Comparison of ENCODE assay signal across 11 cellular contexts in genomic region chr6:111832833-111833418, GRCh38. TPM values are rescaled to one million over a fixed set of nuclear protein-coding genes. Genes with fewer than 3 reads are reported as not detected.
DNase-seq lines count a peak whose midpoint lies in the region; ATAC-seq lines count a peak whose summit lies in the region.
"Had no signal": no experiment of that assay in that cellular context is flagged by ENCODE, and none has a peak within 500 bp of the region (broad histone marks: within the 10 kb centered on the region; RNA-seq: fewer than 3 reads in every experiment).

No MANE protein-coding gene starts in this region.

- H3K4me1 Mint-ChIP-seq in activated T-cell treated with anti-CD3 and anti-CD28 coated beads, Interleukin-2, amount 50 U/mL, for 4 hours (ENCODE audit: low read depth), result peaks cover 83% of the 10 kb centered on the region
- peaks cover 77% of the 10 kb centered on the region for H3K4me1 Mint-ChIP-seq in activated T-helper 2 cell treated with anti-CD3 and anti-CD28 coated beads, Interferon-gamma antibody, Interleukin-2, Interleukin-4, amounts not matched to agents 10 μg/mL and 5 μg/mL and 100 μg/mL, durations not matched to agents 14 hours and 24 hours and 36 hours (ENCODE audit: low read depth)
- H3K4me1 Mint-ChIP-seq in stimulated activated effector memory CD8-positive, alpha-beta T cell treated with anti-CD3 and anti-CD28 coated beads, Interleukin-12 subunit alpha, Interleukin-12 subunit beta, amount 100 ng/mL, for 72 hours, result peaks cover 76% of the 10 kb centered on the region

- no peak for DNase-seq in activated T-cell treated with anti-CD3 and anti-CD28 coated beads, Interleukin-2, amount 50 U/mL, for 4 hours
- DNase-seq in activated T-cell treated with anti-CD3 and anti-CD28 coated beads, Interleukin-2, amount 50 U/mL, for 1 hour, result no peak
- DNase-seq in activated T-helper 2 cell treated with anti-CD3 and anti-CD28 coated beads, Interferon-gamma antibody, Interleukin-2, Interleukin-4, amounts not matched to agents 10 μg/mL and 5 μg/mL and 100 μg/mL, durations not matched to agents 14 hours and 24 hours and 36 hours (ENCODE audit: low spot score), result no peak
- DNase-seq in stimulated activated effector memory CD8-positive, alpha-beta T cell treated with anti-CD3 and anti-CD28 coated beads, Interleukin-12 subunit alpha, Interleukin-12 subunit beta, amount 100 ng/mL, for 72 hours (ENCODE audit: low spot score in 2 of 2), result no peak
- DNase-seq in NCI-H1417 (lab: John Stamatoyannopoulos, UW), result no peak
- DNase-seq in Ammon's horn (ENCODE audit: low spot score), result no peak
- DNase-seq: activated CD4-positive, alpha-beta T cell treated with anti-CD3 and anti-CD28 coated beads, Interleukin-2, amount 50 U/mL, for 1 hour; stimulated activated CD4-positive, alpha-beta T cell treated with anti-CD3 and anti-CD28 coated beads, Interleukin-2, amount 100 ng/mL, for 24 hours had no signal

- intact Hi-C loops in activated T-helper 2 cell treated with anti-CD3 and anti-CD28 coated beads, Interferon-gamma antibody, Interleukin-2, Interleukin-4, amounts not matched to agents 10 μg/mL and 5 μg/mL and 100 μg/mL, durations not matched to agents 14 hours and 24 hours and 36 hours (cut with micrococcal nuclease), result loop anchor here (1.0 kb wide), 1 partner anchor 9 kb away; no protein-coding TSS in a partner anchor

- peak; percentile 4 to 6 for ATAC-seq in activated T-cell treated with anti-CD3 and anti-CD28 coated beads, Interleukin-2, amount 50 U/mL, for 4 hours
- ATAC-seq in HG02798 (IDR thresholded peaks at IDR 0.05; ENCODE audit: poor library complexity, unreplicated experiment) (peak; percentile 47), HG03280 (IDR thresholded peaks at IDR 0.05; ENCODE audit: unreplicated experiment) (no peak)
- ATAC-seq in stimulated activated effector memory CD8-positive, alpha-beta T cell treated with anti-CD3 and anti-CD28 coated beads, Interleukin-12 subunit alpha, Interleukin-12 subunit beta, amount 100 ng/mL, for 72 hours, result no peak

- H3K4me3 Mint-ChIP-seq in activated T-cell treated with anti-CD3 and anti-CD28 coated beads, Interleukin-2, amount 50 U/mL, for 4 hours, result peak overlapping the region; percentile 64
- peak overlapping the region; percentile 19 for H3K4me3 Mint-ChIP-seq in activated T-helper 2 cell treated with anti-CD3 and anti-CD28 coated beads, Interferon-gamma antibody, Interleukin-2, Interleukin-4, amounts not matched to agents 10 μg/mL and 5 μg/mL and 100 μg/mL, durations not matched to agents 14 hours and 24 hours and 36 hours (ENCODE audit: low read depth)
- peak overlapping the region; percentile 59 for H3K4me3 Mint-ChIP-seq in stimulated activated effector memory CD8-positive, alpha-beta T cell treated with anti-CD3 and anti-CD28 coated beads, Interleukin-12 subunit alpha, Interleukin-12 subunit beta, amount 100 ng/mL, for 72 hours
- H3K4me3 Mint-ChIP-seq: nephron had no signal

- H3K36me3 Mint-ChIP-seq in activated T-cell treated with anti-CD3 and anti-CD28 coated beads, Interleukin-2, amount 50 U/mL, for 4 hours (ENCODE audit: insufficient read depth), result peaks cover 59% of the 10 kb centered on the region
- H3K36me3 Mint-ChIP-seq in activated T-helper 2 cell treated with anti-CD3 and anti-CD28 coated beads, Interferon-gamma antibody, Interleukin-2, Interleukin-4, amounts not matched to agents 10 μg/mL and 5 μg/mL and 100 μg/mL, durations not matched to agents 14 hours and 24 hours and 36 hours (ENCODE audit: low read depth), result peaks cover 84% of the 10 kb centered on the region
- H3K36me3 Mint-ChIP-seq in stimulated activated effector memory CD8-positive, alpha-beta T cell treated with anti-CD3 and anti-CD28 coated beads, Interleukin-12 subunit alpha, Interleukin-12 subunit beta, amount 100 ng/mL, for 72 hours, result peaks cover 84% of the 10 kb centered on the region

- H3K27ac Mint-ChIP-seq in activated T-helper 2 cell treated with anti-CD3 and anti-CD28 coated beads, Interferon-gamma antibody, Interleukin-2, Interleukin-4, amounts not matched to agents 10 μg/mL and 5 μg/mL and 100 μg/mL, durations not matched to agents 14 hours and 24 hours and 36 hours, result peak overlapping the region; percentile 86
- peak overlapping the region; percentile 32 for H3K27ac Mint-ChIP-seq in stimulated activated effector memory CD8-positive, alpha-beta T cell treated with anti-CD3 and anti-CD28 coated beads, Interleukin-12 subunit alpha, Interleukin-12 subunit beta, amount 100 ng/mL, for 72 hours
- H3K27ac Mint-ChIP-seq: nephron had no signal

- no peaks in the 10 kb centered on the region for H3K27me3 Mint-ChIP-seq in activated T-cell treated with anti-CD3 and anti-CD28 coated beads, Interleukin-2, amount 50 U/mL, for 4 hours (ENCODE audit: low read depth)
- H3K27me3 Mint-ChIP-seq in activated T-helper 2 cell treated with anti-CD3 and anti-CD28 coated beads, Interferon-gamma antibody, Interleukin-2, Interleukin-4, amounts not matched to agents 10 μg/mL and 5 μg/mL and 100 μg/mL, durations not matched to agents 14 hours and 24 hours and 36 hours (ENCODE audit: low read depth), result no peaks in the 10 kb centered on the region

- no peaks in the 10 kb centered on the region for H3K9me3 Mint-ChIP-seq in activated T-cell treated with anti-CD3 and anti-CD28 coated beads, Interleukin-2, amount 50 U/mL, for 4 hours
- no peaks in the 10 kb centered on the region for H3K9me3 Mint-ChIP-seq in activated T-helper 2 cell treated with anti-CD3 and anti-CD28 coated beads, Interferon-gamma antibody, Interleukin-2, Interleukin-4, amounts not matched to agents 10 μg/mL and 5 μg/mL and 100 μg/mL, durations not matched to agents 14 hours and 24 hours and 36 hours
- H3K9me3 Mint-ChIP-seq in stimulated activated effector memory CD8-positive, alpha-beta T cell treated with anti-CD3 and anti-CD28 coated beads, Interleukin-12 subunit alpha, Interleukin-12 subunit beta, amount 100 ng/mL, for 72 hours, result no peaks in the 10 kb centered on the region
- H3K9me3 Mint-ChIP-seq: nephron had no signal

RNA-seq across cellular contexts. Expression of gene FYN, which starts 40.3 kb away (rescaled TPM):
- 100 to 1,000 TPM; 481 to 505 (median 485) TPM for total RNA-seq in activated T-cell treated with anti-CD3 and anti-CD28 coated beads, Interleukin-2, amount 50 U/mL, for 4 hours
- total RNA-seq in activated T-helper 2 cell treated with anti-CD3 and anti-CD28 coated beads, Interferon-gamma antibody, Interleukin-2, Interleukin-4, amounts not matched to agents 10 μg/mL and 5 μg/mL and 100 μg/mL, durations not matched to agents 14 hours and 24 hours and 36 hours, result 359 TPM in 2 replicates

Comparison
In these comparisons a context has a peak if more than half of its experiments do, and no peak if none do; other contexts are left out.
1. ATAC-seq: peak in activated T-cell treated with anti-CD3 and anti-CD28 coated beads, Interleukin-2, amount 50 U/mL, for 4 hours (2 of 2) and HG02798 (single experiment); none in stimulated activated effector memory CD8-positive, alpha-beta T cell treated with anti-CD3 and anti-CD28 coated beads, Interleukin-12 subunit alpha, Interleukin-12 subunit beta, amount 100 ng/mL, for 72 hours (single experiment) and HG03280 (single experiment).
2. Peak in every context shown above with its lines, with median percentiles within 50 percentile points of each other: H3K4me3 Mint-ChIP-seq.